In genomic region chr2:128619471-128620325, GRCh38 we compare ENCODE assay signal across 15 cellular contexts.
DNase-seq lines count a peak whose midpoint lies in the region; ATAC-seq, FAIRE-seq and TF ChIP-seq lines count a peak whose summit lies in the region.
"Had no signal": no experiment of that assay in that cellular context is flagged by ENCODE, and none has a peak within 500 bp of the region (broad histone marks: within the 10 kb centered on the region; RNA-seq: fewer than 3 reads in every experiment).

No MANE protein-coding gene starts in this region.

- TF ChIP-seq CTCF in right lobe of liver (IDR thresholded peaks at IDR 0.05) (no peak), HepG2 (CRISPR knock-in tag; IDR thresholded peaks at IDR 0.05) (no peak), kidney (IDR thresholded peaks at IDR 0.05; ENCODE audit: borderline replicate concordance, extremely low read depth, insufficient read depth) (no peak), osteoblast (IDR thresholded peaks at IDR 0.05; ENCODE audit: extremely low read depth, low read depth, low read length) (no peak)

- H4K20me1 ChIP-seq in HepG2 (ENCODE audit: insufficient read depth, low read length) (no peaks in the 10 kb centered on the region), osteoblast (ENCODE audit: insufficient read depth, low read length) (no peaks in the 10 kb centered on the region)

- no peaks in the 10 kb centered on the region for H3K27me3 ChIP-seq in right lobe of liver
- H3K27me3 ChIP-seq in HepG2 (ENCODE audit: control insufficient read depth in 1 of 2, insufficient read depth in 2 of 2, low read length in 2 of 2) = no peaks in the 10 kb centered on the region; a peak in 1 of 5 replicates
- H3K27me3 ChIP-seq in osteoblast (ENCODE audit: insufficient read depth, low read length) = no peaks in the 10 kb centered on the region

- DNase-seq in right lobe of liver = peak in 2 of 3 donors; percentile 19 to 40
- no peak for DNase-seq in HepG2 (ENCODE audit: low spot score)
- DNase-seq in kidney = peak; percentile 55
- DNase-seq in osteoblast (ENCODE audit: insufficient read length, low spot score, missing footprints) = peak; percentile 59
- DNase-seq in T-helper 9 cell = no peak
- no peak for DNase-seq in NCI-H526 treated with DMSO at 0.1 percent for 48 hours (lab: John Stamatoyannopoulos, UW)
- DNase-seq in stimulated activated CD4-positive, alpha-beta T cell treated with anti-CD3 and anti-CD28 coated beads, Interleukin-12 subunit alpha, Interleukin-12 subunit beta, amount 100 ng/mL, for 4 hours = no peak
- DNase-seq: ACHN; C1 segment of cervical spinal cord; CD4-positive, alpha-beta memory T cell; DMS79; H9 had no signal

- H3K4me2 ChIP-seq in HepG2 (ENCODE audit: low read depth, low read length) (no peak overlapping the region), osteoblast (ENCODE audit: insufficient read depth, low read length) (no peak overlapping the region)
- H3K4me2 ChIP-seq: GM23338 had no signal

- H3K9me3 ChIP-seq in right lobe of liver = no peaks in the 10 kb centered on the region
- H3K9me3 ChIP-seq in HepG2 (ENCODE audit: low read length) = no peaks in the 10 kb centered on the region
- H3K9me3 ChIP-seq in kidney (ENCODE audit: control insufficient read depth in 1 of 2, low read length in 2 of 2) = no peaks in the 10 kb centered on the region
- H3K9me3 ChIP-seq in osteoblast (ENCODE audit: low read depth, low read length) = no peaks in the 10 kb centered on the region

- peak in 1 of 4 donors; percentile 8 for ATAC-seq in right lobe of liver
- ATAC-seq in HepG2 = no peak
- ATAC-seq: GM12878, GM23338 had no signal

- intact Hi-C loops in right lobe of liver (cut with DNase I) = no loop called here
- intact Hi-C loops in HepG2 (cut with micrococcal nuclease; ENCODE audit: unreplicated experiment) = no loop called here
- intact Hi-C loops in kidney (cut with DNase I) = no loop called here

- POLR2A ChIA-PET in HepG2 (lab: Yijun Ruan, JAX) = no interaction called here

- no peaks in the 10 kb centered on the region for H3K36me3 ChIP-seq in right lobe of liver
- H3K36me3 ChIP-seq in HepG2 (replicated peaks in 1 of 2; ENCODE audit: control insufficient read depth in 1 of 2, insufficient read depth in 2 of 2, low read length in 2 of 2) = no peaks in the 10 kb centered on the region
- H3K36me3 ChIP-seq in kidney (ENCODE audit: control insufficient read depth in 1 of 2, insufficient read depth in 2 of 2, low read length in 2 of 2) = no peaks in the 10 kb centered on the region
- no peaks in the 10 kb centered on the region for H3K36me3 ChIP-seq in osteoblast (ENCODE audit: insufficient read depth, low read length)

- H3K4me1 ChIP-seq in right lobe of liver (no peaks in the 10 kb centered on the region), HepG2 (ENCODE audit: insufficient read depth, low read length) (peaks cover 11% of the 10 kb centered on the region), kidney (ENCODE audit: control insufficient read depth in 1 of 2, insufficient read depth in 1 of 2, low read depth in 1 of 2, low read length in 2 of 2) (no peaks in the 10 kb centered on the region), osteoblast (ENCODE audit: insufficient read depth, low read length) (peaks cover 22% of the 10 kb centered on the region)

- in situ Hi-C loops in HepG2 (cut with HindIII; ENCODE audit: extremely low pct_ligation_motif_present, low pct_unique_long_range_greater_than_20kb) = no loop called here

- no TSS peak for BruUV-seq in HepG2 (replicated peaks; lab: Mats Ljungman, UMichigan)

- H3K27ac ChIP-seq in right lobe of liver (no peak overlapping the region), HepG2 (ENCODE audit: extremely low read length, insufficient read depth, low read length) (no peak overlapping the region), kidney (ENCODE audit: low read depth in 2 of 2, low read length in 2 of 2) (no peak overlapping the region), osteoblast (ENCODE audit: low read depth, low read length) (no peak overlapping the region)

- TF ChIP-seq EP300 in HepG2 (IDR thresholded peaks at IDR 0.05; ENCODE audit: low read depth in 2 of 2, low read length in 2 of 2) (no peak), HepG2 (CRISPR knock-in tag; IDR thresholded peaks at IDR 0.05; ENCODE audit: borderline replicate concordance) (no peak)

- FAIRE-seq in HepG2 (lab: Jason Lieb, UNC) (no peak), kidney (lab: Jason Lieb, UNC) (no peak)
- FAIRE-seq: GM12878, GM18507 had no signal

- CTCF ChIA-PET in HepG2 (lab: Yijun Ruan, JAX; ENCODE audit: low intra/inter-chr PET ratio, low total read pairs) = no interaction called here

- no peak overlapping the region for H3K4me3 ChIP-seq in right lobe of liver
- no peak overlapping the region for H3K4me3 ChIP-seq in HepG2 (replicated peaks in 1 of 3; ENCODE audit: insufficient read depth in 1 of 3, low read depth in 2 of 3, low read length in 3 of 3)
- H3K4me3 ChIP-seq in kidney (ENCODE audit: low read length in 2 of 2) = no peak overlapping the region
- no peak overlapping the region for H3K4me3 ChIP-seq in osteoblast (ENCODE audit: insufficient read depth, low read length)
- H3K4me3 ChIP-seq: GM12878, GM23338 had no signal

- WGBS in right lobe of liver (ENCODE audit: insufficient coverage, low coverage, low lambda C conversion rate, missing lambda C conversion rate) = 100% methylated on average over 2 of the region's 18 CpGs
- 53% methylated on average over 18 of the region's 18 CpGs for WGBS in HepG2 (ENCODE audit: low lambda C conversion rate)

- TF ChIP-seq POLR2A in right lobe of liver (IDR thresholded peaks at IDR 0.05) (no peak), HepG2 (IDR thresholded peaks at IDR 0.05; ENCODE audit: insufficient read depth in 1 of 2, low read depth in 2 of 2, low read length in 2 of 2) (no peak)

- H3K79me2 ChIP-seq in HepG2 (ENCODE audit: insufficient read depth, low read length) (no peaks in the 10 kb centered on the region), osteoblast (ENCODE audit: insufficient read depth, low read length) (no peaks in the 10 kb centered on the region)

- H2AFZ ChIP-seq in HepG2 (ENCODE audit: low read length) (no peak overlapping the region), osteoblast (ENCODE audit: low read length) (no peak overlapping the region)
- H2AFZ ChIP-seq: GM23338 had no signal

- H3K9ac ChIP-seq in HepG2 (ENCODE audit: insufficient read depth, low read depth, low read length) (no peak overlapping the region), kidney (ENCODE audit: low read length in 2 of 2) (no peak overlapping the region)

- TF ChIP-seq RAD21 in HepG2 (CRISPR knock-in tag; IDR thresholded peaks at IDR 0.05) = no peak

TF ChIP-seq in HepG2, 621 proteins besides CTCF, POLR2A, EP300 and RAD21:
- TF ChIP-seq JDP2 (CRISPR knock-in tag; IDR thresholded peaks at IDR 0.05; ENCODE audit: borderline replicate concordance) = no peak
- TF ChIP-seq STAG1 (CRISPR knock-in tag; IDR thresholded peaks at IDR 0.05) = no peak
- TF ChIP-seq MTF1 (CRISPR knock-in tag; IDR thresholded peaks at IDR 0.05) = no peak
- no peak for TF ChIP-seq NR3C1 (CRISPR knock-in tag; IDR thresholded peaks at IDR 0.05)
- no peak for TF ChIP-seq ZNF746 (CRISPR knock-in tag; IDR thresholded peaks at IDR 0.05)
- no peak for TF ChIP-seq KDM5A (IDR thresholded peaks at IDR 0.05; ENCODE audit: borderline replicate concordance, low read length)
- no peak for TF ChIP-seq ZKSCAN8 (CRISPR knock-in tag; IDR thresholded peaks at IDR 0.05; ENCODE audit: borderline replicate concordance)
- no peak for TF ChIP-seq ATRX (CRISPR knock-in tag; IDR thresholded peaks at IDR 0.05; ENCODE audit: borderline replicate concordance)
- no peak for TF ChIP-seq NFKBIZ (CRISPR knock-in tag; IDR thresholded peaks at IDR 0.05)
- no peak for TF ChIP-seq ZNF451 (CRISPR knock-in tag; IDR thresholded peaks at IDR 0.05)
- no peak for TF ChIP-seq E2F5 (CRISPR knock-in tag; conservative IDR thresholded peaks at IDR 0.05)
- TF ChIP-seq KAT8 (CRISPR knock-in tag; IDR thresholded peaks at IDR 0.05) = no peak
- no peak for TF ChIP-seq NBN (conservative IDR thresholded peaks at IDR 0.05)
- TF ChIP-seq ZNF350 (CRISPR knock-in tag; IDR thresholded peaks at IDR 0.05; ENCODE audit: borderline replicate concordance, low read depth) = no peak
- no peak for TF ChIP-seq ZNF331 (CRISPR knock-in tag; IDR thresholded peaks at IDR 0.05)
- no peak for TF ChIP-seq YEATS4 (CRISPR knock-in tag; IDR thresholded peaks at IDR 0.05; ENCODE audit: borderline replicate concordance)
- no peak for TF ChIP-seq ZNF274 (CRISPR knock-in tag; IDR thresholded peaks at IDR 0.05)

Comparison
In these comparisons a context has a peak if more than half of its experiments do, and no peak if none do; other contexts are left out.
1. DNase-seq: peak in right lobe of liver (2 of 3), kidney (single experiment) and osteoblast (single experiment); none in HepG2 (single experiment), T-helper 9 cell (single experiment), NCI-H526 treated with DMSO at 0.1 percent for 48 hours (single experiment) and stimulated activated CD4-positive, alpha-beta T cell treated with anti-CD3 and anti-CD28 coated beads, Interleukin-12 subunit alpha, Interleukin-12 subunit beta, amount 100 ng/mL, for 4 hours (single experiment).